ENCODE assay signal across 1 cellular context in genomic region chr6:47044418-47044817, GRCh38.
TF ChIP-seq lines count a peak whose summit lies in the region.

No MANE protein-coding gene starts in this region.

TF ChIP-seq in HepG2, 621 proteins besides CTCF, POLR2A, EP300 and RAD21 (continued from another document):
- no peak for TF ChIP-seq ZBED4 (CRISPR knock-in tag; IDR thresholded peaks at IDR 0.05; ENCODE audit: borderline replicate concordance)
- no peak for TF ChIP-seq ZNF607 (CRISPR knock-in tag; IDR thresholded peaks at IDR 0.05; ENCODE audit: borderline replicate concordance)
- no peak for TF ChIP-seq ZNF468 (CRISPR knock-in tag; IDR thresholded peaks at IDR 0.05)
- TF ChIP-seq, protein P1, sequence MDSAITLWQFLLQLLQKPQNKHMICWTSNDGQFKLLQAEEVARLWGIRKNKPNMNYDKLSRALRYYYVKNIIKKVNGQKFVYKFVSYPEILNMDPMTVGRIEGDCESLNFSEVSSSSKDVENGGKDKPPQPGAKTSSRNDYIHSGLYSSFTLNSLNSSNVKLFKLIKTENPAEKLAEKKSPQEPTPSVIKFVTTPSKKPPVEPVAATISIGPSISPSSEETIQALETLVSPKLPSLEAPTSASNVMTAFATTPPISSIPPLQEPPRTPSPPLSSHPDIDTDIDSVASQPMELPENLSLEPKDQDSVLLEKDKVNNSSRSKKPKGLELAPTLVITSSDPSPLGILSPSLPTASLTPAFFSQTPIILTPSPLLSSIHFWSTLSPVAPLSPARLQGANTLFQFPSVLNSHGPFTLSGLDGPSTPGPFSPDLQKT (CRISPR knock-in tag; IDR thresholded peaks at IDR 0.05; ENCODE audit: borderline replicate concordance): no peak
- TF ChIP-seq ZFY (CRISPR knock-in tag; IDR thresholded peaks at IDR 0.05): no peak
- TF ChIP-seq ELF3 (CRISPR knock-in tag; IDR thresholded peaks at IDR 0.05): peak; percentile 27; the same call in 1 of the 2 replicates
- no peak for TF ChIP-seq SP5 (CRISPR knock-in tag; IDR thresholded peaks at IDR 0.05; ENCODE audit: borderline replicate concordance, low read depth)
TF ChIP-seq in HepG2: peak in this region for 4.
